ENCODE assay signal across 8 cellular contexts in genomic region chr15:43511012-43511885, GRCh38. TPM values are rescaled to one million over a fixed set of nuclear protein-coding genes. Genes with fewer than 3 reads are reported as not detected.
DNase-seq lines count a peak whose midpoint lies in the region; ATAC-seq and TF ChIP-seq lines count a peak whose summit lies in the region.

No MANE protein-coding gene starts in this region.

- H3K4me3 ChIP-seq in AG04449 (ENCODE audit: low read depth, low read length) (peak overlapping the region; percentile 68), GM12865 (ENCODE audit: low read depth, low read length) (peak overlapping the region; percentile 45), spleen (peak overlapping the region; percentile 41 to 79 (median 75))

- H3K36me3 Mint-ChIP-seq in activated naive CD4-positive, alpha-beta T cell treated with anti-CD3 and anti-CD28 coated beads, Interleukin-2, amount 10 ng/mL, durations not matched to agents 7 days and 5 days = peaks cover 10% of the 10 kb centered on the region
- no peaks in the 10 kb centered on the region for H3K36me3 Mint-ChIP-seq in immature natural killer cell

- 8 to 18% (median 9%) methylated on average over 28 to 39 of the region's 39 CpGs for WGBS in spleen, 5 donors

- POLR2A ChIA-PET in AG04449 (lab: Yijun Ruan, JAX) = interaction anchor here (0.5 to 1.5 kb wide), 3 partner anchors 10 to 18 kb away, joined by 3 to 16 read pairs (median 4); partner anchors contain the start of gene TP53BP1

- peaks cover 4 to 28% (median 18%) of the 10 kb centered on the region in 6 donors for H3K4me1 ChIP-seq in spleen

- H3K9me3 ChIP-seq in spleen = no peaks in the 10 kb centered on the region

- intact Hi-C loops in spleen (cut with DNase I; ENCODE audit: low total_unique reads) = no loop called here

- peak overlapping the region in 3 of 8 donors; percentile 81 to 86 (median 83) for H3K27ac ChIP-seq in spleen

- H3K9me3 Mint-ChIP-seq in activated naive CD4-positive, alpha-beta T cell treated with anti-CD3 and anti-CD28 coated beads, Interleukin-2, amount 10 ng/mL, durations not matched to agents 7 days and 5 days = no peaks in the 10 kb centered on the region
- no peaks in the 10 kb centered on the region for H3K9me3 Mint-ChIP-seq in immature natural killer cell

- CTCF ChIA-PET in AG04449 (lab: Yijun Ruan, JAX) = interaction anchor here (0.8 to 2.3 kb wide), 16 partner anchors 10 to 140 kb away, joined by 3 to 11 read pairs (median 4); partner anchors contain the start of genes TUBGCP4 and ZSCAN29
- CTCF ChIA-PET in activated naive CD4-positive, alpha-beta T cell treated with anti-CD3 and anti-CD28 coated beads, Interleukin-2, amount 10 ng/mL, durations not matched to agents 7 days and 5 days (lab: Charles Lee) = interaction anchor here (0.6 to 5.9 kb wide), 14 partner anchors 11 to 286 kb away, joined by 3 to 43 read pairs (median 4); partner anchors contain the start of genes ELL3, TUBGCP4 and ZSCAN29

- H3K27me3 ChIP-seq in spleen (replicated peaks in 1 of 7) = peaks cover 0 to 18% (median 0%) of the 10 kb centered on the region in 7 donors

- peak overlapping the region; percentile 60 for H3K27ac Mint-ChIP-seq in activated naive CD4-positive, alpha-beta T cell treated with anti-CD3 and anti-CD28 coated beads, Interleukin-2, amount 10 ng/mL, durations not matched to agents 7 days and 5 days
- H3K27ac Mint-ChIP-seq in immature natural killer cell = peak overlapping the region; percentile 86 to 99 (median 96)

- peak overlapping the region; percentile 91 for H3K4me3 Mint-ChIP-seq in activated naive CD4-positive, alpha-beta T cell treated with anti-CD3 and anti-CD28 coated beads, Interleukin-2, amount 10 ng/mL, durations not matched to agents 7 days and 5 days
- peak overlapping the region; percentile 88 to 99 (median 95) for H3K4me3 Mint-ChIP-seq in immature natural killer cell

- H3K27me3 Mint-ChIP-seq in activated naive CD4-positive, alpha-beta T cell treated with anti-CD3 and anti-CD28 coated beads, Interleukin-2, amount 10 ng/mL, durations not matched to agents 7 days and 5 days = peaks cover 16% of the 10 kb centered on the region
- H3K27me3 Mint-ChIP-seq in immature natural killer cell (ENCODE audit: low read depth in 3 of 3) = peaks cover 18 to 25% (median 20%) of the 10 kb centered on the region in 3 donors

- no peaks in the 10 kb centered on the region for H3K36me3 ChIP-seq in spleen

- H3K4me1 Mint-ChIP-seq in activated naive CD4-positive, alpha-beta T cell treated with anti-CD3 and anti-CD28 coated beads, Interleukin-2, amount 10 ng/mL, durations not matched to agents 7 days and 5 days = peaks cover 70% of the 10 kb centered on the region
- H3K4me1 Mint-ChIP-seq in immature natural killer cell = peaks cover 18 to 20% of the 10 kb centered on the region in 2 donors

- TF ChIP-seq CTCF in AG04449 (IDR thresholded peaks at IDR 0.05; ENCODE audit: insufficient read depth, low read length, missing control alignments) (peak; percentile 48), GM12865 (IDR thresholded peaks at IDR 0.05; ENCODE audit: insufficient read depth, low read depth, low read length, missing control alignments) (no peak), spleen (IDR thresholded peaks at IDR 0.05 in 8 of 11, conservative IDR thresholded peaks at IDR 0.05 in 3 of 11) (peak in 1 of 11 experiments; percentile 15)

- TF ChIP-seq POLR2A in spleen (IDR thresholded peaks at IDR 0.05) = no peak

- DNase-seq in AG04449 (ENCODE audit: low read depth, low spot score) = no peak
- DNase-seq in GM12865 (ENCODE audit: low read depth) = no peak
- peak; percentile 9 for DNase-seq in NCI-H2171 (lab: John Stamatoyannopoulos, UW)
- peak; percentile 54 for DNase-seq in activated naive CD4-positive, alpha-beta T cell treated with anti-CD3 and anti-CD28 coated beads, Interleukin-2, amount 10 ng/mL, durations not matched to agents 7 days and 5 days
- peak in 2 of 3 donors; percentile 5 to 13 for DNase-seq in immature natural killer cell
- DNase-seq in spleen = no peak
- no peak for DNase-seq in activated CD8-positive, alpha-beta memory T cell treated with anti-CD3 and anti-CD28 coated beads, Interleukin-2, amount 50 U/mL, for 48 hours

- ATAC-seq in GM21423 (IDR thresholded peaks at IDR 0.05; ENCODE audit: unreplicated experiment) = no peak

RNA-seq across cellular contexts. Expression of gene MAP1A, which starts 6.2 kb away (rescaled TPM):
- under 1 TPM in 2 of 3 donors, not detected in 1; 0.04 to 0.07 TPM for polyA plus RNA-seq in immature natural killer cell
- total RNA-seq in spleen = 1 to 10 TPM; 2.0 to 5.4 (median 3.1) TPM
- polyA plus RNA-seq in spleen = under 1 TPM; 0.15 to 0.35 (median 0.20) TPM

RNA-seq across cellular contexts. Expression of gene TP53BP1, which starts 18.3 kb away (rescaled TPM):
- polyA plus RNA-seq in immature natural killer cell (1 to 10 TPM in 2 of 3 donors, under 1 TPM in 1; 0.55 to 7.8 (median 3.0) TPM), spleen (10 to 100 TPM in 1 of 3 donors, 1 to 10 TPM in 2; 7.2 to 12.6 (median 9.0) TPM)
- 10 to 100 TPM; 37.7 to 55.4 (median 44.7) TPM for total RNA-seq in spleen

Comparison
In these comparisons a context has a peak if more than half of its experiments do, and no peak if none do; other contexts are left out.
1. DNase-seq: peak in NCI-H2171 (single experiment), activated naive CD4-positive, alpha-beta T cell treated with anti-CD3 and anti-CD28 coated beads, Interleukin-2, amount 10 ng/mL, durations not matched to agents 7 days and 5 days (single experiment) and immature natural killer cell (2 of 3); none in AG04449 (single experiment), GM12865 (single experiment), spleen (single experiment) and activated CD8-positive, alpha-beta memory T cell treated with anti-CD3 and anti-CD28 coated beads, Interleukin-2, amount 50 U/mL, for 48 hours (single experiment).
2. Peak in every context shown above with its lines, with median percentiles within 50 percentile points of each other: H3K4me3 ChIP-seq.